26 cellular contexts compared by ENCODE assay signal in the genomic region with DNA sequence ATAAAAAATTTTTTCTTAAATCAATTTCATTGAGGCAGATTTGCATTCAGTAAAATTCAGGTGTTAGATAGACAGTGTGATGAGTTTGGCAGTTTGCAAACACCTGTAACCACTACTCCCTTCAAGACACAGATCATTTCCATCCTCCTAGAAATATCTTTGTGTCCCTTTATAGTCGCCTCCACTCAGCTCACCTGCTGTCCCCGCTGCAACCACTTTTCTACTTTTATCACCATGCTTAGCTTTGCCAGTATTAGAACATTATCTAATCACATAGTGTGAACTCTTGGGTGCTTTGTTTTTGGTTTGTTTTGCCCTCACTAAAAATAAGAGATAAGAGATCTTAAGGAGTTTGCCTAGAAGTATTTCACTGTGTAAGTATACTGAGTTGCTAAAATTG.
"Had no signal": no experiment of that assay in that cellular context is flagged by ENCODE, and none has a peak within 500 bp of the region (broad histone marks: within the 10 kb centered on the region; RNA-seq: fewer than 3 reads in every experiment).

No MANE protein-coding gene starts in this region.

- H3K9me3 Mint-ChIP-seq: activated CD4-positive, alpha-beta memory T cell treated with anti-CD3 and anti-CD28 coated beads for 36 hours; activated CD4-positive, alpha-beta T cell treated with anti-CD3 and anti-CD28 coated beads, Interleukin-2, amount 10 ng/mL, durations not matched to agents 24 days and 14 days; T-helper 1 cell treated with Interleukin-12 subunit alpha and Interleukin-12 subunit beta and Interleukin-4 antibody, amounts not matched to agents 30 μg/mL and 1 μg/mL, for 36 hours had no signal

- H3K4me1 Mint-ChIP-seq: activated naive CD8-positive, alpha-beta T cell treated with anti-CD3 and anti-CD28 coated beads, Interleukin-2, amount 10 ng/mL, durations not matched to agents 7 days and 5 days had no signal

- H3K9me3 ChIP-seq: breast epithelium, Peyer's patch, SJCRH30, SK-N-SH had no signal

- H3K27ac ChIP-seq: adrenal gland, breast epithelium, Peyer's patch, RWPE1, SJCRH30 had no signal

- H3K9me2 ChIP-seq: SK-N-SH had no signal

- H3K4me1 ChIP-seq: breast epithelium, Peyer's patch had no signal

- H3K27me3 ChIP-seq: adrenal gland, breast epithelium, Peyer's patch, SJCRH30 had no signal

- H3K4me3 Mint-ChIP-seq: activated B cell treated with CpG ODN at 0.5 μM for 24 hours; activated CD4-positive, alpha-beta memory T cell treated with anti-CD3 and anti-CD28 coated beads for 36 hours; activated CD4-positive, alpha-beta T cell treated with anti-CD3 and anti-CD28 coated beads, Interleukin-2, amount 10 ng/mL, durations not matched to agents 24 days and 14 days; activated naive CD8-positive, alpha-beta T cell treated with anti-CD3 and anti-CD28 coated beads, Interleukin-2, amount 10 ng/mL, durations not matched to agents 7 days and 5 days; T-helper 1 cell treated with Interleukin-12 subunit alpha and Interleukin-12 subunit beta and Interleukin-4 antibody, amounts not matched to agents 30 μg/mL and 1 μg/mL, for 36 hours had no signal

- DNase-seq: activated B cell treated with CpG ODN at 0.5 μM for 24 hours; activated CD4-positive, alpha-beta memory T cell treated with anti-CD3 and anti-CD28 coated beads for 36 hours; activated CD4-positive, alpha-beta T cell treated with anti-CD3 and anti-CD28 coated beads for 1 hour; activated CD4-positive, alpha-beta T cell treated with anti-CD3 and anti-CD28 coated beads, Interleukin-2, amount 10 ng/mL, durations not matched to agents 24 days and 14 days; activated CD8-positive, alpha-beta memory T cell treated with anti-CD3 and anti-CD28 coated beads for 24 hours; activated naive CD4-positive, alpha-beta T cell treated with anti-CD3 and anti-CD28 coated beads, Interleukin-2, amount 50 U/mL, for 16 hours; activated naive CD8-positive, alpha-beta T cell treated with anti-CD3 and anti-CD28 coated beads, Interleukin-2, amount 10 ng/mL, durations not matched to agents 7 days and 5 days; activated T-cell treated with anti-CD3 and anti-CD28 coated beads, Interleukin-2, amount 50 U/mL, for 48 hours; adrenal gland; anterior cingulate cortex; caudate nucleus; KG1; NCI-H1105; NCI-H1436; NCI-H1694 treated with DMSO at 0.1 percent for 48 hours; NCI-H510A treated with DMSO at 0.1 percent for 48 hours; NCI-H69; NK-92 treated with Interleukin-12 subunit alpha and Interleukin-12 subunit beta, amount 100 ng/mL, for 24 hours; Peyer's patch; Right ventricle myocardium superior; SJCRH30; SK-N-SH; SW 1271 had no signal

- H3K4me2 ChIP-seq: SK-N-SH had no signal

- H3K27me3 Mint-ChIP-seq: activated B cell treated with CpG ODN at 0.5 μM for 24 hours; activated CD4-positive, alpha-beta memory T cell treated with anti-CD3 and anti-CD28 coated beads for 36 hours; activated CD4-positive, alpha-beta T cell treated with anti-CD3 and anti-CD28 coated beads, Interleukin-2, amount 10 ng/mL, durations not matched to agents 24 days and 14 days; activated naive CD8-positive, alpha-beta T cell treated with anti-CD3 and anti-CD28 coated beads, Interleukin-2, amount 10 ng/mL, durations not matched to agents 7 days and 5 days had no signal

- H3K36me3 ChIP-seq: adrenal gland, breast epithelium had no signal

- H3K27ac Mint-ChIP-seq: activated B cell treated with CpG ODN at 0.5 μM for 24 hours; activated CD4-positive, alpha-beta memory T cell treated with anti-CD3 and anti-CD28 coated beads for 36 hours; activated CD4-positive, alpha-beta T cell treated with anti-CD3 and anti-CD28 coated beads, Interleukin-2, amount 10 ng/mL, durations not matched to agents 24 days and 14 days; activated naive CD8-positive, alpha-beta T cell treated with anti-CD3 and anti-CD28 coated beads, Interleukin-2, amount 10 ng/mL, durations not matched to agents 7 days and 5 days; T-helper 1 cell treated with Interleukin-12 subunit alpha and Interleukin-12 subunit beta and Interleukin-4 antibody, amounts not matched to agents 30 μg/mL and 1 μg/mL, for 36 hours had no signal

- H3K4me3 ChIP-seq: adrenal gland, breast epithelium, Peyer's patch, SJCRH30 had no signal

- H3K9ac ChIP-seq: SK-N-SH had no signal
